Comparison of ENCODE assay signal across 9 cellular contexts in the genomic region with DNA sequence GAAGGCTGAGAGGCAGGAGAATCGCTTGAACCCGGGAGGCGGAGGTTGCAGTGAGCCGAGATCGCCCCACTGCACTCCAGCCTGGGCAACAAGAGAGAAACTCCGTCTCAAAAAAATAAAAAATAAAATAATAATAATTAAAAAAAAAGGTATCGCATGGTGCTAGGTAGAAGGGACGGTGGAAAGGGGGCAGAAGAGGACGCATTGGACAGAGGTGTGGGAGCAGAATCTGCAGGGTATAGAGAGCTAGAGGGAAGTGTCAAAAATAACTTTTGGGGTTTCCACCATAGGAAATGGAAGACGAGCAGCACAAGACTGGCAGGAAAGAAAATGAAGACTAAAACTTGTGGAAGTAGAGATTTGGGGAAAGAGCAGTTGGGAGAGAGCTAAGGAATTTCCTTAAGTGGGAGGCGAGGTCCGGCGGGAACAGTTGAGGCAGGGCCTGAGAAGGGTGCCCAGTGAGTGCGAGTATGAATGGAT. TPM values are rescaled to one million over a fixed set of nuclear protein-coding genes. Genes with fewer than 3 reads are reported as not detected.
A peak's percentile ranks its signal among the peaks of the same experiment; 100 is the strongest.
DNase-seq lines count a peak whose midpoint lies in the region; ATAC-seq and TF ChIP-seq lines count a peak whose summit lies in the region.
"Had no signal": no experiment of that assay in that cellular context is flagged by ENCODE, and none has a peak within 500 bp of the region (broad histone marks: within the 10 kb centered on the region; RNA-seq: fewer than 3 reads in every experiment).

No MANE protein-coding gene starts in this region.

- no peaks in the 10 kb centered on the region for H3K36me3 ChIP-seq in mucosa of rectum (ENCODE audit: control insufficient read depth in 2 of 2, insufficient read depth in 2 of 2, low read length in 2 of 2)

- H3K36me3 Mint-ChIP-seq in CD14-positive monocyte (no peaks in the 10 kb centered on the region), chondrocyte (ENCODE audit: low read depth) (no peaks in the 10 kb centered on the region)

- no peaks in the 10 kb centered on the region for H3K9me3 Mint-ChIP-seq in CD14-positive monocyte
- no peaks in the 10 kb centered on the region for H3K9me3 Mint-ChIP-seq in chondrocyte (ENCODE audit: low read depth)

- H3K4me3 Mint-ChIP-seq in CD14-positive monocyte (peak overlapping the region; percentile 83 to 97), chondrocyte (ENCODE audit: unreplicated experiment) (peak overlapping the region; percentile 96)

- ATAC-seq in HG02981 (IDR thresholded peaks at IDR 0.05; ENCODE audit: unreplicated experiment): no peak

- TF ChIP-seq CTCF in CD14-positive monocyte (IDR thresholded peaks at IDR 0.05) (no peak), chondrocyte (IDR thresholded peaks at IDR 0.05) (no peak)

- H3K27me3 Mint-ChIP-seq in CD14-positive monocyte (ENCODE audit: low read depth in 3 of 3): peaks cover 22 to 44% (median 33%) of the 10 kb centered on the region in 3 donors
- H3K27me3 Mint-ChIP-seq in chondrocyte (ENCODE audit: low read depth): no peaks in the 10 kb centered on the region

- peak overlapping the region; percentile 85 to 91 for H3K4me3 ChIP-seq in mucosa of rectum (ENCODE audit: low read length in 2 of 2)

- H3K27me3 ChIP-seq in mucosa of rectum (ENCODE audit: control insufficient read depth in 2 of 2, insufficient read depth in 2 of 2, low read length in 2 of 2): peaks cover 7 to 8% of the 10 kb centered on the region in 2 donors

- DNase-seq in CD14-positive monocyte (ENCODE audit: low spot score) (no peak), Kasumi-1 (lab: John Stamatoyannopoulos, UW) (peak; percentile 51 to 63), chondrocyte (ENCODE audit: low spot score) (no peak), NCI-H1417 (lab: John Stamatoyannopoulos, UW) (no peak), glomerular visceral epithelial cell (ENCODE audit: extremely low spot score) (no peak)
- DNase-seq in activated CD4-positive, alpha-beta T cell treated with anti-CD3 and anti-CD28 coated beads, Interleukin-2, amount 50 U/mL, for 1 hour: no peak

- H3K4me1 Mint-ChIP-seq in CD14-positive monocyte (peaks cover 49% of the 10 kb centered on the region), chondrocyte (ENCODE audit: low read depth) (peaks cover 45% of the 10 kb centered on the region)

- H3K4me1 ChIP-seq in mucosa of rectum (ENCODE audit: control insufficient read depth in 2 of 2, insufficient read depth in 2 of 2, low read length in 2 of 2): peaks cover 22 to 23% of the 10 kb centered on the region in 2 donors

- intact Hi-C loops in CD14-positive monocyte (cut with micrococcal nuclease): loop anchor here in 1 of 2 donors (5.0 kb wide), 2 partner anchors 106 to 286 kb away; partner anchors contain the start of genes RAF1 and RPL32

- H3K9me3 ChIP-seq in mucosa of rectum (ENCODE audit: control insufficient read depth in 2 of 2, low read length in 2 of 2): no peaks in the 10 kb centered on the region

- H3K27ac Mint-ChIP-seq in CD14-positive monocyte (peak overlapping the region; percentile 86 to 96 (median 92)), chondrocyte (ENCODE audit: unreplicated experiment) (peak overlapping the region; percentile 98)

- peak overlapping the region; percentile 98 for H3K27ac ChIP-seq in mucosa of rectum (ENCODE audit: low read depth in 2 of 2, low read length in 2 of 2)

- H3K9ac ChIP-seq in mucosa of rectum (ENCODE audit: low read depth in 1 of 2, low read length in 2 of 2): peak overlapping the region; percentile 79 to 91

RNA-seq across cellular contexts. Expression of gene MKRN2, which starts 0.6 kb away (rescaled TPM):
- polyA plus RNA-seq in CD14-positive monocyte: 10 to 100 TPM; 29.6 to 30.9 TPM
- total RNA-seq in chondrocyte: 32.8 to 36.2 TPM (median 34.5 TPM) in 3 replicates

RNA-seq across cellular contexts. Expression of gene MKRN2OS, which starts 11.0 kb away (rescaled TPM):
- polyA plus RNA-seq in CD14-positive monocyte: not detected
- total RNA-seq in chondrocyte: not detected in 3 replicates
- total RNA-seq: myocyte had no signal

Comparison
In these comparisons a context has a peak if more than half of its experiments do, and no peak if none do; other contexts are left out.
1. DNase-seq: peak in Kasumi-1 (2 of 2); none in CD14-positive monocyte (single experiment), chondrocyte (single experiment), NCI-H1417 (0 of 3), glomerular visceral epithelial cell (single experiment) and activated CD4-positive, alpha-beta T cell treated with anti-CD3 and anti-CD28 coated beads, Interleukin-2, amount 50 U/mL, for 1 hour (single experiment).